In the genomic region with DNA sequence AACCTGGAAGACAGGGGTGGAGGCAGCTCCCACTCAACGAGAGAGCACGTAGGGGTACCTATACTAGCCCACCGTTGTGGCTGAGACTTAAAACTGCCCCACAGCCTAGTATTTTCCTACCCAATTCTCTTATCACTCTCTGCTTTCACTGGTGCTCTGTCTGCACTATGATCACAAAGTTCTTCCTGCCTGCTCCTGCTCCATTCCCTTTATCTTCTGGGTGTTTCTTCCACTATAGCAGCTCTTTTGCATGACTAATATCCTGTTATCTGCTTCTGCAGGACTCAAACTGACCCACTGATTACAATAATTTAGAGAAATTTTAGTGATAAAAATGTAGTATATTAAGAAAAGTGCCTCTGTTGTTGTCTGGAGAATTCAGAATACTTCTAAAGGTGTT, we compare ENCODE assay signal across 23 cellular contexts.
"Had no signal": no experiment of that assay in that cellular context is flagged by ENCODE, and none has a peak within 500 bp of the region (broad histone marks: within the 10 kb centered on the region; RNA-seq: fewer than 3 reads in every experiment).

No MANE protein-coding gene starts in this region.

- H3K36me3 Mint-ChIP-seq: naive thymus-derived CD4-positive, alpha-beta T cell; natural killer cell treated with Interleukin-12 subunit alpha and Interleukin-12 subunit beta and Interleukin-15 and Interleukin-18, amount 100 ng/mL, for 72 hours; stimulated activated memory B cell treated with anti-CD40 and anti-IgM and Interleukin-4, amounts not matched to agents 10 μg/mL and 1 μg/mL and 100 μg/mL, for 72 hours; type B pancreatic cell had no signal

- H3K9me3 ChIP-seq: left ventricle myocardium inferior, mucosa of descending colon, ovary, spleen, tibial nerve, uterus had no signal

- H3K36me3 ChIP-seq: left ventricle myocardium inferior, ovary, spleen, tibial nerve, uterus had no signal

- H3K4me1 Mint-ChIP-seq: naive thymus-derived CD4-positive, alpha-beta T cell; stimulated activated memory B cell treated with anti-CD40 and anti-IgM and Interleukin-4, amounts not matched to agents 10 μg/mL and 1 μg/mL and 100 μg/mL, for 72 hours; stimulated activated naive CD8-positive, alpha-beta T cell treated with anti-CD3 and anti-CD28 coated beads, Interleukin-15, amount 100 ng/mL, for 72 hours had no signal

- H3K27me3 ChIP-seq: ovary, spleen, tibial nerve, uterus had no signal

- H3K9me3 Mint-ChIP-seq: type B pancreatic cell had no signal

- H3K27ac ChIP-seq: left ventricle myocardium inferior, ovary, skin epidermis, spleen, tibial nerve, uterus had no signal

- H3K4me1 ChIP-seq: left ventricle myocardium inferior, spleen, tibial nerve, uterus had no signal

- H3K27me3 Mint-ChIP-seq: naive thymus-derived CD4-positive, alpha-beta T cell; natural killer cell treated with Interleukin-12 subunit alpha and Interleukin-12 subunit beta and Interleukin-15 and Interleukin-18, amount 100 ng/mL, for 72 hours; progenitor cell of endocrine pancreas; stimulated activated memory B cell treated with anti-CD40 and anti-IgM and Interleukin-4, amounts not matched to agents 10 μg/mL and 1 μg/mL and 100 μg/mL, for 72 hours; stimulated activated naive CD8-positive, alpha-beta T cell treated with anti-CD3 and anti-CD28 coated beads, Interleukin-15, amount 100 ng/mL, for 72 hours; type B pancreatic cell had no signal

- H3K4me3 Mint-ChIP-seq: naive thymus-derived CD4-positive, alpha-beta T cell; natural killer cell treated with Interleukin-12 subunit alpha and Interleukin-12 subunit beta and Interleukin-15 and Interleukin-18, amount 100 ng/mL, for 72 hours; stimulated activated memory B cell treated with anti-CD40 and anti-IgM and Interleukin-4, amounts not matched to agents 10 μg/mL and 1 μg/mL and 100 μg/mL, for 72 hours; stimulated activated naive CD8-positive, alpha-beta T cell treated with anti-CD3 and anti-CD28 coated beads, Interleukin-15, amount 100 ng/mL, for 72 hours; type B pancreatic cell had no signal

- DNase-seq: hypothalamus; islet precursor cell; left ventricle myocardium inferior; midbrain; mucosa of descending colon; naive thymus-derived CD4-positive, alpha-beta T cell; ovary; right cardiac atrium; spleen; stimulated activated CD4-positive, alpha-beta T cell treated with anti-CD3 and anti-CD28 coated beads, Interleukin-4, amount 100 ng/mL, for 4 hours; stimulated activated CD8-positive, alpha-beta memory T cell treated with anti-CD3 and anti-CD28 coated beads, Interleukin-4, amount 100 ng/mL, for 48 hours; stimulated activated naive CD4-positive, alpha-beta T cell treated with Interleukin-2 at 50 U/mL for 16 hours; stimulated activated naive CD8-positive, alpha-beta T cell treated with anti-CD3 and anti-CD28 coated beads, Interleukin-15, amount 100 ng/mL, for 72 hours; substantia nigra; uterus had no signal

- H3K27ac Mint-ChIP-seq: naive thymus-derived CD4-positive, alpha-beta T cell; natural killer cell treated with Interleukin-12 subunit alpha and Interleukin-12 subunit beta and Interleukin-15 and Interleukin-18, amount 100 ng/mL, for 72 hours; progenitor cell of endocrine pancreas; stimulated activated memory B cell treated with anti-CD40 and anti-IgM and Interleukin-4, amounts not matched to agents 10 μg/mL and 1 μg/mL and 100 μg/mL, for 72 hours; stimulated activated naive CD8-positive, alpha-beta T cell treated with anti-CD3 and anti-CD28 coated beads, Interleukin-15, amount 100 ng/mL, for 72 hours; type B pancreatic cell had no signal

- ATAC-seq: mucosa of descending colon; naive thymus-derived CD4-positive, alpha-beta T cell; natural killer cell treated with Interleukin-12 subunit alpha and Interleukin-12 subunit beta and Interleukin-15 and Interleukin-18, amount 100 ng/mL, for 72 hours; right cardiac atrium; sciatic nerve; stimulated activated memory B cell treated with anti-CD40 and anti-IgM and Interleukin-4, amounts not matched to agents 10 μg/mL and 1 μg/mL and 100 μg/mL, for 72 hours; stimulated activated naive CD8-positive, alpha-beta T cell treated with anti-CD3 and anti-CD28 coated beads, Interleukin-15, amount 100 ng/mL, for 72 hours had no signal

- H3K4me3 ChIP-seq: left ventricle myocardium inferior, lung, mucosa of descending colon, ovary, skin epidermis, spleen, tibial nerve, uterus had no signal
